ENCODE assay signal across 1 cellular context in genomic region chr3:123384256-123384655, GRCh38.
TF ChIP-seq lines count a peak whose summit lies in the region.

No MANE protein-coding gene starts in this region.

TF ChIP-seq in H1, 55 proteins besides CTCF, POLR2A, EP300 and RAD21:
- TF ChIP-seq SAP30 (IDR thresholded peaks at IDR 0.05; ENCODE audit: insufficient read depth, insufficient replicate concordance, low read length) (no peak), TCF12 (IDR thresholded peaks at IDR 0.05; ENCODE audit: low read depth, low read length) (no peak), TAF7 (optimal IDR thresholded peaks at IDR 0.05; ENCODE audit: borderline replicate concordance, low read depth, low read length) (no peak), ATF2 (IDR thresholded peaks at IDR 0.05; ENCODE audit: low read length) (no peak), MAX (IDR thresholded peaks at IDR 0.05) (no peak), JUND (IDR thresholded peaks at IDR 0.05; ENCODE audit: low read length) (no peak), SIRT6 (IDR thresholded peaks at IDR 0.05; ENCODE audit: low read length) (no peak), TBP (IDR thresholded peaks at IDR 0.05; ENCODE audit: low read depth, low read length) (no peak), BCL11A (IDR thresholded peaks at IDR 0.05; ENCODE audit: low read depth in 2 of 2, low read length in 2 of 2) (no peak), FOSL1 (IDR thresholded peaks at IDR 0.05; ENCODE audit: insufficient read depth, low read depth, low read length) (no peak), KDM1A (IDR thresholded peaks at IDR 0.05; ENCODE audit: borderline replicate concordance, low read length) (no peak), TEAD4 (IDR thresholded peaks at IDR 0.05; ENCODE audit: low read depth, low read length) (no peak), ASH2L (IDR thresholded peaks at IDR 0.05; ENCODE audit: low read length) (no peak), ZNF274 (IDR thresholded peaks at IDR 0.05; ENCODE audit: borderline replicate concordance, extremely low read depth, low read length) (no peak)
